ENCODE assay signal across 5 cellular contexts in the genomic region with DNA sequence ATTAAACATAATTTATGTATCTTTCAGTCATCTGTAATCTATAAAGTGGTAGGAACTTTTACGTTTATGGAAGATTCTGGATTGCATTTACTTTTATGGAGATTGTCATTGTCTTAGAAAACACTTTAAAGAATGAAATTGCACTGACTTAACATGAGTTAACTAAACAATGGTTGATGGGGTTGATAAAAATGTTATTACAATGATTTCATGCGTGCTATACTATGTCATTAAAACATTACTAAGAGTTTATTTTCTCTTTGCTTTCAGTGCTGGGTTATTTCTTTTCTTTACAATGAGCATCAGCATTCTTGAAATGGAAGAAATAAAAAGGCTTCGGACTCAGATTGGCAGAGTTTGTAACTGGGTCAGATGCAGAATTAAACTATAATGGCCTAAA.
"Had no signal": no experiment of that assay in that cellular context is flagged by ENCODE, and none has a peak within 500 bp of the region (broad histone marks: within the 10 kb centered on the region; RNA-seq: fewer than 3 reads in every experiment).

No MANE protein-coding gene starts in this region.

- H3K4me3 ChIP-seq: GM23338, K562 had no signal

- H2AFZ ChIP-seq: GM23338 had no signal

- DNase-seq: H9, HCEC 1CT, IMR-90 had no signal

- ATAC-seq: GM23338, K562 had no signal

- H3K4me2 ChIP-seq: GM23338 had no signal
